In genomic region chr10:117503170-117503885, GRCh38 we compare ENCODE assay signal across 10 cellular contexts. TPM values are rescaled to one million over a fixed set of nuclear protein-coding genes. Genes with fewer than 3 reads are reported as not detected.
DNase-seq lines count a peak whose midpoint lies in the region; ATAC-seq, FAIRE-seq and TF ChIP-seq lines count a peak whose summit lies in the region.
"Had no signal": no experiment of that assay in that cellular context is flagged by ENCODE, and none has a peak within 500 bp of the region (broad histone marks: within the 10 kb centered on the region; RNA-seq: fewer than 3 reads in every experiment).

No MANE protein-coding gene starts in this region.

- WGBS in GM12878 (ENCODE audit: insufficient coverage, insufficient replicate concordance, low lambda C conversion rate, missing lambda C conversion rate): 38% methylated on average over 11 of the region's 11 CpGs

- H3K27ac ChIP-seq in GM12878 (ENCODE audit: control insufficient read depth, insufficient read depth) (no peak overlapping the region), PC-3 (ENCODE audit: low read length) (no peak overlapping the region)
- H3K27ac ChIP-seq: C4-2B had no signal

- ATAC-seq in GM19395 (IDR thresholded peaks at IDR 0.05; ENCODE audit: unreplicated experiment) (peak; percentile 90), HG03354 (IDR thresholded peaks at IDR 0.05; ENCODE audit: poor library complexity, severe bottlenecking, unreplicated experiment) (peak; percentile 94), GM12878 (peak; percentile 92), PC-3 (no peak)
- ATAC-seq in activated naive CD4-positive, alpha-beta T cell treated with anti-CD3 and anti-CD28 coated beads, Interleukin-2, amount 50 U/mL, for 72 hours: no peak

- H4K20me1 ChIP-seq in GM12878 (ENCODE audit: control insufficient read depth, insufficient read depth) (no peaks in the 10 kb centered on the region), PC-3 (ENCODE audit: low read length) (no peaks in the 10 kb centered on the region)

- H3K4me2 ChIP-seq in GM12878 (ENCODE audit: control insufficient read depth, insufficient read depth) (no peak overlapping the region), PC-3 (ENCODE audit: low read length) (no peak overlapping the region)

- H3K9me3 Mint-ChIP-seq in activated naive CD4-positive, alpha-beta T cell treated with anti-CD3 and anti-CD28 coated beads, Interleukin-2, amount 50 U/mL, for 72 hours: no peaks in the 10 kb centered on the region

- SMC1A ChIA-PET in GM12878 (lab: Charles Lee; ENCODE audit: uncharacterized antibody, unreplicated experiment): interaction anchor here (1.0 to 4.0 kb wide), 10 partner anchors 24 to 741 kb away, joined by 3 to 12 read pairs (median 3); no protein-coding TSS in a partner anchor

- no peaks in the 10 kb centered on the region for H3F3A ChIP-seq in PC-3 (ENCODE audit: low read length, unreplicated experiment)

- H3K9me2 ChIP-seq in PC-3 (replicated peaks; ENCODE audit: low read length): no peaks in the 10 kb centered on the region

- no peak for TF ChIP-seq RAD21 in GM12878 (IDR thresholded peaks at IDR 0.05; ENCODE audit: insufficient read depth, low read depth, low read length)

- H2AFZ ChIP-seq in GM12878 (ENCODE audit: control insufficient read depth, low read depth, low read length) (no peak overlapping the region), PC-3 (ENCODE audit: low read length) (no peak overlapping the region)

- DNase-seq in AG09319 (ENCODE audit: extremely low read depth, low read depth) (peak; percentile 19), GM12878 (ENCODE audit: low read depth, low spot score) (no peak), NCI-H187 (lab: John Stamatoyannopoulos, UW) (no peak), PC-3 (no peak), GDM1 (lab: John Stamatoyannopoulos, UW) (no peak)
- no peak for DNase-seq in activated naive CD4-positive, alpha-beta T cell treated with anti-CD3 and anti-CD28 coated beads, Interleukin-2, amount 50 U/mL, for 72 hours (ENCODE audit: low spot score in 2 of 2)

- H3K27me3 ChIP-seq in GM12878 (replicated peaks in 1 of 2; ENCODE audit: control insufficient read depth in 2 of 2, insufficient read depth in 2 of 2, low read length in 1 of 2): peaks cover 2 to 3% of the 10 kb centered on the region in 2 experiments; a peak in 1 of 4 replicates
- H3K27me3 ChIP-seq in PC-3 (ENCODE audit: low read length): peaks cover 79% of the 10 kb centered on the region

- intact Hi-C loops in GM12878 (cut with micrococcal nuclease; ENCODE audit: unreplicated experiment) (no loop called here), PC-3 (cut with micrococcal nuclease) (no loop called here)

- RAD21 ChIA-PET in GM12878 (lab: Charles Lee; ENCODE audit: unreplicated experiment): interaction anchor here (1.0 to 2.2 kb wide), 4 partner anchors 61 to 740 kb away, joined by 3 to 8 read pairs (median 4); no protein-coding TSS in a partner anchor

- H3K36me3 Mint-ChIP-seq in activated naive CD4-positive, alpha-beta T cell treated with anti-CD3 and anti-CD28 coated beads, Interleukin-2, amount 50 U/mL, for 72 hours: no peaks in the 10 kb centered on the region

- BruUV-seq in GM12878 (replicated peaks; lab: Mats Ljungman, UMichigan) (no TSS peak), PC-3 (replicated peaks; lab: Mats Ljungman, UMichigan) (no TSS peak)

- no peak overlapping the region for H3K27ac Mint-ChIP-seq in activated naive CD4-positive, alpha-beta T cell treated with anti-CD3 and anti-CD28 coated beads, Interleukin-2, amount 50 U/mL, for 72 hours

- POLR2A ChIA-PET in GM12878 (lab: Charles Lee) (no interaction called here), PC-3 (lab: Charles Lee; ENCODE audit: unreplicated experiment) (no interaction called here)

- in situ Hi-C loops in GM12878 (cut with MboI): no loop called here

- TF ChIP-seq CTCF in AG09319 (IDR thresholded peaks at IDR 0.05; ENCODE audit: low read depth, low read length) (peak; percentile 6), GM12878 (IDR thresholded peaks at IDR 0.05 in 2 of 3, conservative IDR thresholded peaks at IDR 0.05 in 1 of 3; ENCODE audit: control insufficient read depth in 2 of 3, extremely low read depth in 1 of 3, insufficient read depth in 1 of 3, low read depth in 3 of 3, low read length in 3 of 3) (peak in 1 of 3 experiments; percentile 28; a peak in 1 of 6 replicates), PC-3 (conservative IDR thresholded peaks at IDR 0.05; ENCODE audit: low read depth, low read length) (no peak)

- TF ChIP-seq EP300 in GM12878 (IDR thresholded peaks at IDR 0.05; ENCODE audit: borderline replicate concordance in 1 of 2, control insufficient read depth in 1 of 2, low read depth in 2 of 2, low read length in 2 of 2): no peak

- H3K4me3 ChIP-seq in GM12878 (no peak overlapping the region), PC-3 (ENCODE audit: low read length) (no peak overlapping the region)

- no peaks in the 10 kb centered on the region for H3K79me2 ChIP-seq in GM12878 (ENCODE audit: control insufficient read depth, insufficient read depth, low read length)
- no peaks in the 10 kb centered on the region for H3K79me2 ChIP-seq in PC-3 (ENCODE audit: low read length)

- no peaks in the 10 kb centered on the region for H3K4me1 ChIP-seq in GM12878 (ENCODE audit: control insufficient read depth, insufficient read depth, low read length)
- no peaks in the 10 kb centered on the region for H3K4me1 ChIP-seq in PC-3 (ENCODE audit: insufficient read depth, low read length)

- FAIRE-seq in GM12878 (lab: Jason Lieb, UNC): no peak
- FAIRE-seq: astrocyte had no signal

- CTCF ChIA-PET in GM12878 (lab: Yijun Ruan, JAX): interaction anchor here (0.6 to 2.7 kb wide), 12 partner anchors 8 to 959 kb away, joined by 3 to 11 read pairs (median 4); no protein-coding TSS in a partner anchor
- CTCF ChIA-PET in PC-3 (lab: Charles Lee): no interaction called here

- no peaks in the 10 kb centered on the region for H3K36me3 ChIP-seq in GM12878 (ENCODE audit: control insufficient read depth in 2 of 2, insufficient read depth in 2 of 2, low read length in 1 of 2)
- H3K36me3 ChIP-seq in PC-3 (ENCODE audit: low read depth, low read length): no peaks in the 10 kb centered on the region

- TF ChIP-seq POLR2A in GM12878 (IDR thresholded peaks at IDR 0.05; ENCODE audit: low read depth, low read length): no peak

- H3K9me3 ChIP-seq in GM12878 (replicated peaks; ENCODE audit: control insufficient read depth, insufficient read depth, low read length) (no peaks in the 10 kb centered on the region), PC-3 (ENCODE audit: low read length) (no peaks in the 10 kb centered on the region)

- H3K9ac ChIP-seq in GM12878 (ENCODE audit: control insufficient read depth, insufficient read depth, low read length) (no peak overlapping the region), PC-3 (ENCODE audit: low read length) (no peak overlapping the region)

TF ChIP-seq in GM12878, 131 proteins besides CTCF, POLR2A, EP300 and RAD21 (continues in another document):
- TF ChIP-seq YY1 (IDR thresholded peaks at IDR 0.05; ENCODE audit: low read depth, low read length): no peak
- TF ChIP-seq IKZF2 (IDR thresholded peaks at IDR 0.05): 0 out of 4 replicates have a peak, but pooled peaks of 1 of the 2 experiments have one; percentile 12
- TF ChIP-seq, protein P1, sequence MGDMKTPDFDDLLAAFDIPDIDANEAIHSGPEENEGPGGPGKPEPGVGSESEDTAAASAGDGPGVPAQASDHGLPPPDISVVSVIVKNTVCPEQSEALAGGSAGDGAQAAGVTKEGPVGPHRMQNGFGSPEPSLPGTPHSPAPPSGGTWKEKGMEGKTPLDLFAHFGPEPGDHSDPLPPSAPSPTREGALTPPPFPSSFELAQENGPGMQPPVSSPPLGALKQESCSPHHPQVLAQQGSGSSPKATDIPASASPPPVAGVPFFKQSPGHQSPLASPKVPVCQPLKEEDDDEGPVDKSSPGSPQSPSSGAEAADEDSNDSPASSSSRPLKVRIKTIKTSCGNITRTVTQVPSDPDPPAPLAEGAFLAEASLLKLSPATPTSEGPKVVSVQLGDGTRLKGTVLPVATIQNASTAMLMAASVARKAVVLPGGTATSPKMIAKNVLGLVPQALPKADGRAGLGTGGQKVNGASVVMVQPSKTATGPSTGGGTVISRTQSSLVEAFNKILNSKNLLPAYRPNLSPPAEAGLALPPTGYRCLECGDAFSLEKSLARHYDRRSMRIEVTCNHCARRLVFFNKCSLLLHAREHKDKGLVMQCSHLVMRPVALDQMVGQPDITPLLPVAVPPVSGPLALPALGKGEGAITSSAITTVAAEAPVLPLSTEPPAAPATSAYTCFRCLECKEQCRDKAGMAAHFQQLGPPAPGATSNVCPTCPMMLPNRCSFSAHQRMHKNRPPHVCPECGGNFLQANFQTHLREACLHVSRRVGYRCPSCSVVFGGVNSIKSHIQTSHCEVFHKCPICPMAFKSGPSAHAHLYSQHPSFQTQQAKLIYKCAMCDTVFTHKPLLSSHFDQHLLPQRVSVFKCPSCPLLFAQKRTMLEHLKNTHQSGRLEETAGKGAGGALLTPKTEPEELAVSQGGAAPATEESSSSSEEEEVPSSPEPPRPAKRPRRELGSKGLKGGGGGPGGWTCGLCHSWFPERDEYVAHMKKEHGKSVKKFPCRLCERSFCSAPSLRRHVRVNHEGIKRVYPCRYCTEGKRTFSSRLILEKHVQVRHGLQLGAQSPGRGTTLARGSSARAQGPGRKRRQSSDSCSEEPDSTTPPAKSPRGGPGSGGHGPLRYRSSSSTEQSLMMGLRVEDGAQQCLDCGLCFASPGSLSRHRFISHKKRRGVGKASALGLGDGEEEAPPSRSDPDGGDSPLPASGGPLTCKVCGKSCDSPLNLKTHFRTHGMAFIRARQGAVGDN (IDR thresholded peaks at IDR 0.05): 0 out of 2 replicates have a peak, but pooled peaks have one; percentile 11

RNA-seq across cellular contexts. Expression of gene EMX2, which starts 39.2 kb away (rescaled TPM):
- 0.86 and 0.91 TPM in 2 replicates for total RNA-seq in GM12878 (2013; cell fraction: nucleolus; rRNA removed)
- total RNA-seq in GM12878 (2014; rRNA removed) (not detected in 2 replicates), GM12878 (2014; rRNA removed; fragmentation: Illumina TruSeq; extraction: Trizol) (not detected in 2 replicates), GM12878 (2021) (not detected in 2 replicates), PC-3 (2014; rRNA removed) (not detected in 2 replicates)
- polyA plus RNA-seq in GM12878 (2011; ENCODE audit: low read depth): not detected
- polyA plus RNA-seq in GM12878 (2011; rRNA removed) (0.12 and 0.22 TPM in 2 replicates), GM12878 (2014; fragmentation: Illumina TruSeq; extraction: Trizol) (not detected in 2 replicates), GM12878 (2014; fragmentation: Nextera tagmentation; extraction: Ambion mirVana) (not detected), GM12878 (2014; rRNA removed) (not detected in 2 replicates), GM12878 (2016; fragmentation: Nextera tagmentation; extraction: Ambion mirVana) (not detected)
- 0.06 TPM in 1 of 2 replicates, not detected in the other for polyA plus RNA-seq in GM12878 (2011; cell fraction: cytosol; rRNA removed)
- polyA plus RNA-seq in GM12878 (2011; cell fraction: nucleus; rRNA removed): not detected in 2 replicates
- not detected in 2 replicates for polyA plus RNA-seq in GM12878 (2012)
- not detected in 2 replicates for polyA minus RNA-seq in GM12878 (2011; rRNA and poly(A)+ RNA removed)
- not detected in 2 replicates for polyA minus RNA-seq in GM12878 (2011; cell fraction: cytosol; rRNA and poly(A)+ RNA removed)
- not detected in 2 replicates for polyA minus RNA-seq in GM12878 (2011; cell fraction: nucleus; rRNA and poly(A)+ RNA removed)
- not detected for total RNA-seq in activated naive CD4-positive, alpha-beta T cell treated with anti-CD3 and anti-CD28 coated beads, Interleukin-2, amount 50 U/mL, for 72 hours
- total RNA-seq: astrocyte had no signal

Comparison
In these comparisons a context has a peak if more than half of its experiments do, and no peak if none do; other contexts are left out.
1. ATAC-seq: peak in GM19395 (single experiment), HG03354 (single experiment) and GM12878 (single experiment); none in PC-3 (single experiment) and activated naive CD4-positive, alpha-beta T cell treated with anti-CD3 and anti-CD28 coated beads, Interleukin-2, amount 50 U/mL, for 72 hours (0 of 2).